Comparison of ENCODE assay signal across 14 cellular contexts in the genomic region with DNA sequence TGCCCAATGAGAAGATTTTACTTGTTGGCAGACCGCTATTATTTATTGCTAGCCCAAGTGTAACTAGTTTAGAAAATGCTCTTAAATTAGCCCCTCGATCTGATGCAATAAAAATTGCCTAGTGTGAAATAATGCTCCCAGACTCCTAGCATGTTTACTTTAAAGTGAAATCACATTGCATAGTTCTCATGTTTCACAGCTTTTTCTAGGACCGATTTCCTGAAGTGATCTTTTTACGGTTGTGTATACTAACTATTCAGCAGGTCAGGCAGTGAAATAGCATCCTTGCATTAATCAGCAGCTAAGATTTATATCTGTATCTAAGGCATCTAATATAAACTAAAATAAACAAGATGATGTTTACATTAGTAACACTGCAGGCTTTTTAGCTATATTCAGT. TPM values are rescaled to one million over a fixed set of nuclear protein-coding genes. Genes with fewer than 3 reads are reported as not detected.
A peak's percentile ranks its signal among the peaks of the same experiment; 100 is the strongest.
DNase-seq lines count a peak whose midpoint lies in the region; ATAC-seq, FAIRE-seq and TF ChIP-seq lines count a peak whose summit lies in the region.
"Had no signal": no experiment of that assay in that cellular context is flagged by ENCODE, and none has a peak within 500 bp of the region (broad histone marks: within the 10 kb centered on the region; RNA-seq: fewer than 3 reads in every experiment).

No MANE protein-coding gene starts in this region.

- H3K56ac ChIP-seq in IMR-90 (ENCODE audit: extremely low read depth, insufficient read depth, low read length) = no peak overlapping the region

- no peak for TF ChIP-seq POLR2A in IMR-90 (IDR thresholded peaks at IDR 0.05; ENCODE audit: low read depth, low read length)

- in situ Hi-C loops in IMR-90 (cut with MboI; ENCODE audit: low sequenced_read_pairs) = no loop called here

- no peak overlapping the region for H4K91ac ChIP-seq in IMR-90 (ENCODE audit: insufficient read depth, low read depth, low read length)

- peaks cover 6% of the 10 kb centered on the region for H3K36me3 Mint-ChIP-seq in Calu3 (ENCODE audit: insufficient read depth, unreplicated experiment)

- no peak for DNase-seq in Calu3
- peak; percentile 91 for DNase-seq in IMR-90
- DNase-seq in amniotic epithelial cell (ENCODE audit: low read depth) = peak; percentile 68
- peak; percentile 89 for DNase-seq in left kidney (ENCODE audit: low read depth, low spot score)
- no peak for DNase-seq in D721Med (ENCODE audit: insufficient read length, low spot score)
- DNase-seq in dorsolateral prefrontal cortex = no peak
- DNase-seq: activated T-cell treated with anti-CD3 and anti-CD28 coated beads for 4 hours; effector memory CD4-positive, alpha-beta T cell; left lung; small intestine; stimulated activated naive B cell treated with anti-CD40 and anti-IgM and Interleukin-4, amounts not matched to agents 10 μg/mL and 1 μg/mL and 100 μg/mL, for 72 hours; T-cell had no signal

- H3K9ac ChIP-seq in IMR-90 (ENCODE audit: low read depth, low read length) = no peak overlapping the region

- no peak overlapping the region for H3K18ac ChIP-seq in IMR-90 (ENCODE audit: low read depth, low read length)

- H3K36me3 ChIP-seq in IMR-90 (ENCODE audit: control insufficient read depth, insufficient read depth, low read length) = no peaks in the 10 kb centered on the region
- H3K36me3 ChIP-seq: left lung had no signal

- H3K27ac Mint-ChIP-seq in Calu3 (ENCODE audit: unreplicated experiment) = peak overlapping the region; percentile 98
- H3K27ac Mint-ChIP-seq: stimulated activated naive B cell treated with anti-CD40 and anti-IgM and Interleukin-4, amounts not matched to agents 10 μg/mL and 1 μg/mL and 100 μg/mL, for 72 hours; T-cell had no signal

- no peak overlapping the region for H2AK5ac ChIP-seq in IMR-90 (ENCODE audit: low read depth, low read length)

- peak overlapping the region; percentile 59 for H2BK5ac ChIP-seq in IMR-90 (ENCODE audit: low read depth, low read length, poor library complexity, severe bottlenecking)

- POLR2A ChIA-PET in IMR-90 (lab: Charles Lee; ENCODE audit: unreplicated experiment) = no interaction called here

- no peaks in the 10 kb centered on the region for H3K9me3 ChIP-seq in IMR-90 (ENCODE audit: control insufficient read depth, insufficient read depth, low read length)
- H3K9me3 ChIP-seq: left lung had no signal

- H2BK20ac ChIP-seq in IMR-90 (ENCODE audit: low read depth, low read length) = no peak overlapping the region

- no peaks in the 10 kb centered on the region for H3K9me1 ChIP-seq in IMR-90 (ENCODE audit: insufficient read depth, low read length)

- H3K4me3 Mint-ChIP-seq in Calu3 (ENCODE audit: low read depth, unreplicated experiment) = no peak overlapping the region
- H3K4me3 Mint-ChIP-seq: stimulated activated naive B cell treated with anti-CD40 and anti-IgM and Interleukin-4, amounts not matched to agents 10 μg/mL and 1 μg/mL and 100 μg/mL, for 72 hours; T-cell had no signal

- no peak overlapping the region for H2BK15ac ChIP-seq in IMR-90 (ENCODE audit: low read depth, low read length)

- no peak overlapping the region for H3K4me2 ChIP-seq in IMR-90 (ENCODE audit: low read depth, low read length)

- intact Hi-C loops in Calu3 (cut with micrococcal nuclease; ENCODE audit: unreplicated experiment) = no loop called here
- intact Hi-C loops in IMR-90 (cut with micrococcal nuclease) = no loop called here
- intact Hi-C loops in dorsolateral prefrontal cortex (cut with DNase I) = no loop called here

- no peaks in the 10 kb centered on the region for H3K9me3 Mint-ChIP-seq in Calu3 (ENCODE audit: low read depth, unreplicated experiment)
- H3K9me3 Mint-ChIP-seq: stimulated activated naive B cell treated with anti-CD40 and anti-IgM and Interleukin-4, amounts not matched to agents 10 μg/mL and 1 μg/mL and 100 μg/mL, for 72 hours; T-cell had no signal

- no CpG with 5 or more reads among the region's 4 CpGs for WGBS in IMR-90 (ENCODE audit: extremely low coverage in 2 of 2, insufficient read length in 1 of 2), 2 experiments

- no peak overlapping the region; a peak in 1 of 4 replicates for H4K8ac ChIP-seq in IMR-90 (ENCODE audit: low read depth in 2 of 2, low read length in 2 of 2)

- no peak overlapping the region for H2BK120ac ChIP-seq in IMR-90 (ENCODE audit: low read depth, low read length)

- no peaks in the 10 kb centered on the region for H3K27me3 ChIP-seq in IMR-90 (ENCODE audit: control insufficient read depth, insufficient read depth, low read length)
- no peaks in the 10 kb centered on the region for H3K27me3 ChIP-seq in dorsolateral prefrontal cortex
- H3K27me3 ChIP-seq: left lung had no signal

- H3K4me1 ChIP-seq in IMR-90 (ENCODE audit: control insufficient read depth, insufficient read depth, low read length) = 0 out of 2 replicates have a peak, but pooled peaks cover 2% of the 10 kb centered on the region
- H3K4me1 ChIP-seq: left lung had no signal

- H2AFZ ChIP-seq in IMR-90 (replicated peaks; ENCODE audit: low read length, poor library complexity) = no peak overlapping the region

- no peaks in the 10 kb centered on the region for H4K20me1 ChIP-seq in IMR-90 (ENCODE audit: insufficient read depth, low read length)

- dilution Hi-C loops in IMR-90 (cut with HindIII; ENCODE audit: low sequenced_read_pairs, unreplicated experiment) = no loop called here

- no peak for TF ChIP-seq RAD21 in IMR-90 (IDR thresholded peaks at IDR 0.05; ENCODE audit: low read length)

- H3K27me3 Mint-ChIP-seq in Calu3 (ENCODE audit: unreplicated experiment) = no peaks in the 10 kb centered on the region
- H3K27me3 Mint-ChIP-seq: stimulated activated naive B cell treated with anti-CD40 and anti-IgM and Interleukin-4, amounts not matched to agents 10 μg/mL and 1 μg/mL and 100 μg/mL, for 72 hours; T-cell had no signal

- CTCF ChIA-PET in Calu3 (lab: Charles Lee) (interaction anchor here (0.6 to 1.0 kb wide), 4 partner anchors 38 to 314 kb away, joined by 3 to 6 read pairs (median 4); a partner anchor contains a TSS), IMR-90 (lab: Yijun Ruan, JAX) (no interaction called here)

- H3K23ac ChIP-seq in IMR-90 (ENCODE audit: low read depth, low read length) = no peak overlapping the region

- H3K4ac ChIP-seq in IMR-90 (ENCODE audit: low read depth, low read length) = no peak overlapping the region

- H3K4me3 ChIP-seq in IMR-90 (ENCODE audit: insufficient read depth, low read depth, low read length) (no peak overlapping the region), dorsolateral prefrontal cortex (no peak overlapping the region)
- H3K4me3 ChIP-seq: left lung had no signal

- no peak overlapping the region for H2AK9ac ChIP-seq in IMR-90 (replicated peaks; ENCODE audit: low read depth, low read length, poor library complexity)

- ATAC-seq in IMR-90 (ENCODE audit: low read depth) = peak; percentile 87
- no peak for ATAC-seq in GM21390 (IDR thresholded peaks at IDR 0.05; ENCODE audit: unreplicated experiment)
- ATAC-seq in GM18519 (IDR thresholded peaks at IDR 0.05; ENCODE audit: low FRiP score, unreplicated experiment) = no peak
- ATAC-seq: left lung; stimulated activated naive B cell treated with anti-CD40 and anti-IgM and Interleukin-4, amounts not matched to agents 10 μg/mL and 1 μg/mL and 100 μg/mL, for 72 hours; T-cell had no signal

- no peak overlapping the region for H4K5ac ChIP-seq in IMR-90 (ENCODE audit: low read depth, low read length)

- TF ChIP-seq CTCF in Calu3 (IDR thresholded peaks at IDR 0.05; ENCODE audit: unreplicated experiment) = no peak
- TF ChIP-seq CTCF in IMR-90 (conservative IDR thresholded peaks at IDR 0.05; ENCODE audit: low read depth, low read length) = no peak
- TF ChIP-seq CTCF in D721Med (IDR thresholded peaks at IDR 0.05; ENCODE audit: insufficient read depth, missing control alignments) = no peak
- no peak for TF ChIP-seq CTCF in dorsolateral prefrontal cortex (IDR thresholded peaks at IDR 0.05 in 54 of 56, conservative IDR thresholded peaks at IDR 0.05 in 2 of 56; ENCODE audit: low read depth in 1 of 56, partially characterized antibody in 56 of 56)

- H3K79me1 ChIP-seq in IMR-90 (ENCODE audit: low read depth in 1 of 2, low read length in 2 of 2) = no peaks in the 10 kb centered on the region; a peak in 1 of 4 replicates

- BruUV-seq in Calu3 (replicated peaks; lab: Mats Ljungman, UMichigan) (no TSS peak), IMR-90 (replicated peaks; lab: Mats Ljungman, UMichigan) (no TSS peak)

- H3K4me1 Mint-ChIP-seq in Calu3 (ENCODE audit: low read depth, unreplicated experiment) = peaks cover 17% of the 10 kb centered on the region

- no peak for FAIRE-seq in D721Med (lab: Jason Lieb, UNC)
- FAIRE-seq: small intestine had no signal

- no peak overlapping the region for H3K27ac ChIP-seq in IMR-90 (ENCODE audit: insufficient read depth, low read length)
- H3K27ac ChIP-seq in dorsolateral prefrontal cortex = peak overlapping the region in 6 of 59 donors; percentile 1 to 86 (median 26)
- H3K27ac ChIP-seq: left lung had no signal

- H3K14ac ChIP-seq in IMR-90 (replicated peaks; ENCODE audit: low read depth, low read length) = no peak overlapping the region

TF ChIP-seq in IMR-90, 13 proteins besides CTCF, POLR2A, EP300 and RAD21:
- no peak for TF ChIP-seq MAZ (IDR thresholded peaks at IDR 0.05; ENCODE audit: borderline replicate concordance, low read depth, low read length)
- 0 out of 2 replicates have a peak, but pooled peaks have one; percentile 49 for TF ChIP-seq MAFK (IDR thresholded peaks at IDR 0.05; ENCODE audit: low read depth, low read length)
- TF ChIP-seq BHLHE40 (IDR thresholded peaks at IDR 0.05; ENCODE audit: low read depth, low read length) = 0 out of 2 replicates have a peak, but pooled peaks have one; percentile 10
- TF ChIP-seq CEBPB (IDR thresholded peaks at IDR 0.05; ENCODE audit: low read depth, low read length) = peak; percentile 95

RNA-seq across cellular contexts. Expression of a gene that starts 52.4 kb away (rescaled TPM):
- 30.1 and 43.8 TPM in 2 replicates for total RNA-seq in Calu3 (2022)
- 10.6 and 20.0 TPM in 2 replicates for total RNA-seq in IMR-90 (2012; rRNA removed)
- 7.1 and 8.1 TPM in 2 replicates for polyA plus RNA-seq in IMR-90 (2012; rRNA removed)
- 0.82 and 1.8 TPM in 2 replicates for polyA plus RNA-seq in IMR-90 (2012; cell fraction: cytosol; rRNA removed)
- polyA plus RNA-seq in IMR-90 (2012; cell fraction: nucleus; rRNA removed; ENCODE audit: low replicate concordance) = 4.4 and 14.7 TPM in 2 replicates
- total RNA-seq in dorsolateral prefrontal cortex = 10 to 100 TPM; 29.0 to 64.7 (median 45.8) TPM

RNA-seq across cellular contexts. Expression of a gene that starts 52.5 kb away (rescaled TPM):
- 58.4 TPM in 2 replicates for total RNA-seq in Calu3 (2022)
- 35.8 and 39.2 TPM in 2 replicates for total RNA-seq in IMR-90 (2012; rRNA removed)
- 48.7 and 66.8 TPM in 2 replicates for polyA plus RNA-seq in IMR-90 (2012; rRNA removed)
- polyA plus RNA-seq in IMR-90 (2012; cell fraction: cytosol; rRNA removed) = 5.4 and 10.2 TPM in 2 replicates
- 49.9 and 616 TPM in 2 replicates for polyA plus RNA-seq in IMR-90 (2012; cell fraction: nucleus; rRNA removed; ENCODE audit: low replicate concordance)
- total RNA-seq in dorsolateral prefrontal cortex = 10 to 100 TPM; 31.6 to 78.1 (median 54.7) TPM

Comparison
In these comparisons a context has a peak if more than half of its experiments do, and no peak if none do; other contexts are left out.
1. DNase-seq: peak in IMR-90 (single experiment), amniotic epithelial cell (single experiment) and left kidney (single experiment); none in Calu3 (single experiment), D721Med (single experiment) and dorsolateral prefrontal cortex (0 of 10).